12 cellular contexts compared by ENCODE assay signal in genomic region chr14:30243157-30243556, GRCh38.
"Had no signal": no experiment of that assay in that cellular context is flagged by ENCODE, and none has a peak within 500 bp of the region (broad histone marks: within the 10 kb centered on the region; RNA-seq: fewer than 3 reads in every experiment).

No MANE protein-coding gene starts in this region.

- DNase-seq: activated CD4-positive, alpha-beta T cell treated with anti-CD3 and anti-CD28 coated beads, Interleukin-2, amount 50 U/mL, for 1 hour; activated CD4-positive, CD25-positive, alpha-beta regulatory T cell; activated naive CD4-positive, alpha-beta T cell treated with anti-CD3 and anti-CD28 coated beads, Interleukin-2, amount 50 U/mL, for 16 hours; adrenal gland; effector memory CD8-positive, alpha-beta T cell; left cardiac atrium; lower lobe of right lung; midbrain; right cardiac atrium; stimulated activated naive B cell treated with anti-CD40 and anti-IgM and Interleukin-4, amounts not matched to agents 10 μg/mL and 1 μg/mL and 100 μg/mL, for 72 hours; substantia nigra; T-helper 2 cell had no signal

- ATAC-seq: effector memory CD8-positive, alpha-beta T cell; left cardiac atrium; lower lobe of right lung; right cardiac atrium; stimulated activated naive B cell treated with anti-CD40 and anti-IgM and Interleukin-4, amounts not matched to agents 10 μg/mL and 1 μg/mL and 100 μg/mL, for 72 hours had no signal
